15 cellular contexts compared by ENCODE assay signal in genomic region chr16:87365021-87365713, GRCh38.
"Had no signal": no experiment of that assay in that cellular context is flagged by ENCODE, and none has a peak within 500 bp of the region (broad histone marks: within the 10 kb centered on the region; RNA-seq: fewer than 3 reads in every experiment).

No MANE protein-coding gene starts in this region.

- H3K36me3 ChIP-seq: prostate gland had no signal

- H3K9me3 Mint-ChIP-seq: brain, immature natural killer cell, nephron, WTC11 had no signal

- H3K4me3 ChIP-seq: prostate gland, SK-N-MC, tibial artery had no signal

- H3K27ac Mint-ChIP-seq: WTC11 had no signal

- H3K4me3 Mint-ChIP-seq: brain, nephron, WTC11 had no signal

- ATAC-seq: left cardiac atrium, WTC11 had no signal

- H3K9me3 ChIP-seq: prostate gland, tibial artery had no signal

- DNase-seq: activated naive CD4-positive, alpha-beta T cell; amygdala; cerebellar nuclear complex; immature natural killer cell; left cardiac atrium; mammary epithelial cell; occipital lobe; stimulated activated CD4-positive, alpha-beta T cell treated with anti-CD3 and anti-CD28 coated beads, Interleukin-15, amount 100 ng/mL, for 24 hours; stimulated activated CD4-positive, alpha-beta T cell treated with anti-CD3 and anti-CD28 coated beads, Interleukin-4, amount 100 ng/mL, for 4 hours; tibial artery had no signal

- H3K27me3 ChIP-seq: tibial artery had no signal

- H3K27me3 Mint-ChIP-seq: brain had no signal

- H3K4me1 ChIP-seq: prostate gland had no signal

- H3K27ac ChIP-seq: SK-N-MC, tibial artery had no signal
